ENCODE assay signal across 2 cellular contexts in the genomic region with DNA sequence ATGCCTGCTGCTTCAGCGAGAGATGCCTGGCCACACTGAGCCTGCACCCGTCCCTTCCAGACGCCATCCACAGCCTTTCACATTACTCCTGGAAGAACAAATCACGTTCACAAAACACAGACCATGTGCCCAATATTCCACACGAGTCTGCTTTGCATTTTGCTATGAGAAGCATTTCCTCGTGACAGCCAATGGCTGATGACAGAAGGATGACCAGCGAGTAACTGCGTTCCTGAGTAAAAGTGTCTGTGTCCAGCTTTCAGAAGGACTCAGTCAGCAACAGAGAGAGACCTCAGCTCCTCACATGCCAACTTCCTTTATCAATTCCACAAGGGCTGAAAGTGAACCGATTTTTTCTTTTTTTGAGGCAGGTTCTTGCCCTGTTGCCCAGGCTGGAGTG.
TF ChIP-seq lines count a peak whose summit lies in the region.

No MANE protein-coding gene starts in this region.

TF ChIP-seq in IMR-90, 13 proteins besides CTCF, POLR2A, EP300 and RAD21:
- TF ChIP-seq CHD1 (IDR thresholded peaks at IDR 0.05; ENCODE audit: low read depth, low read length) (no peak), CEBPB (IDR thresholded peaks at IDR 0.05; ENCODE audit: low read depth, low read length) (no peak), BHLHE40 (IDR thresholded peaks at IDR 0.05; ENCODE audit: low read depth, low read length) (no peak), MAZ (IDR thresholded peaks at IDR 0.05; ENCODE audit: borderline replicate concordance, low read depth, low read length) (no peak), NFE2L2 (IDR thresholded peaks at IDR 0.05; ENCODE audit: low read depth, low read length) (no peak), RFX5 (IDR thresholded peaks at IDR 0.05; ENCODE audit: low read depth, low read length) (peak; percentile 92)
- TF ChIP-seq, protein P1, sequence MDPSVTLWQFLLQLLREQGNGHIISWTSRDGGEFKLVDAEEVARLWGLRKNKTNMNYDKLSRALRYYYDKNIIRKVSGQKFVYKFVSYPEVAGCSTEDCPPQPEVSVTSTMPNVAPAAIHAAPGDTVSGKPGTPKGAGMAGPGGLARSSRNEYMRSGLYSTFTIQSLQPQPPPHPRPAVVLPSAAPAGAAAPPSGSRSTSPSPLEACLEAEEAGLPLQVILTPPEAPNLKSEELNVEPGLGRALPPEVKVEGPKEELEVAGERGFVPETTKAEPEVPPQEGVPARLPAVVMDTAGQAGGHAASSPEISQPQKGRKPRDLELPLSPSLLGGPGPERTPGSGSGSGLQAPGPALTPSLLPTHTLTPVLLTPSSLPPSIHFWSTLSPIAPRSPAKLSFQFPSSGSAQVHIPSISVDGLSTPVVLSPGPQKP (IDR thresholded peaks at IDR 0.05; ENCODE audit: borderline replicate concordance, low read depth, low read length) = no peak
- TF ChIP-seq, protein P2, sequence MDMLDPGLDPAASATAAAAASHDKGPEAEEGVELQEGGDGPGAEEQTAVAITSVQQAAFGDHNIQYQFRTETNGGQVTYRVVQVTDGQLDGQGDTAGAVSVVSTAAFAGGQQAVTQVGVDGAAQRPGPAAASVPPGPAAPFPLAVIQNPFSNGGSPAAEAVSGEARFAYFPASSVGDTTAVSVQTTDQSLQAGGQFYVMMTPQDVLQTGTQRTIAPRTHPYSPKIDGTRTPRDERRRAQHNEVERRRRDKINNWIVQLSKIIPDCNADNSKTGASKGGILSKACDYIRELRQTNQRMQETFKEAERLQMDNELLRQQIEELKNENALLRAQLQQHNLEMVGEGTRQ (IDR thresholded peaks at IDR 0.05; ENCODE audit: low read depth, low read length) = no peak

TF ChIP-seq in HepG2, 621 proteins besides CTCF, POLR2A, EP300 and RAD21:
- no peak for TF ChIP-seq GABPB1 (CRISPR knock-in tag; IDR thresholded peaks at IDR 0.05)
- TF ChIP-seq RFX5 (IDR thresholded peaks at IDR 0.05; ENCODE audit: low read depth, low read length) = peak; percentile 53; the same call in 1 of the 2 replicates
- no peak for TF ChIP-seq ZNF432 (CRISPR knock-in tag; IDR thresholded peaks at IDR 0.05; ENCODE audit: borderline replicate concordance)
TF ChIP-seq in HepG2: peak in this region for 1.
